ENCODE assay signal across 20 cellular contexts in genomic region chr21:26495283-26495849, GRCh38.
"Had no signal": no experiment of that assay in that cellular context is flagged by ENCODE, and none has a peak within 500 bp of the region (broad histone marks: within the 10 kb centered on the region; RNA-seq: fewer than 3 reads in every experiment).

No MANE protein-coding gene starts in this region.

- H3K36me3 Mint-ChIP-seq: memory B cell; naive thymus-derived CD4-positive, alpha-beta T cell; stimulated activated naive B cell treated with anti-CD40 and anti-IgM and Interleukin-4, amounts not matched to agents 10 μg/mL and 1 μg/mL and 100 μg/mL, for 72 hours had no signal

- H3K4me3 Mint-ChIP-seq: activated T-helper 17 cell treated with anti-CD3 and anti-CD28 coated beads, Interleukin-2, amount 50 U/mL, for 72 hours; memory B cell; naive thymus-derived CD4-positive, alpha-beta T cell; stimulated activated naive B cell treated with anti-CD40 and anti-IgM and Interleukin-4, amounts not matched to agents 10 μg/mL and 1 μg/mL and 100 μg/mL, for 72 hours had no signal

- H3K4me3 ChIP-seq: breast epithelium, esophagus squamous epithelium, left ventricle myocardium inferior, mucosa of descending colon, tibial nerve had no signal

- H3K27ac ChIP-seq: breast epithelium, esophagus squamous epithelium, left ventricle myocardium inferior, parathyroid adenoma, tibial nerve had no signal

- H3K27me3 ChIP-seq: breast epithelium, esophagus squamous epithelium, tibial nerve had no signal

- H3K27me3 Mint-ChIP-seq: stimulated activated naive B cell treated with anti-CD40 and anti-IgM and Interleukin-4, amounts not matched to agents 10 μg/mL and 1 μg/mL and 100 μg/mL, for 72 hours had no signal

- H3K9ac ChIP-seq: parathyroid adenoma had no signal

- H3K9me3 ChIP-seq: breast epithelium, esophagus squamous epithelium, mucosa of descending colon, tibial nerve had no signal

- H3K27ac Mint-ChIP-seq: activated T-helper 17 cell treated with anti-CD3 and anti-CD28 coated beads, Interleukin-2, amount 50 U/mL, for 72 hours; memory B cell; naive thymus-derived CD4-positive, alpha-beta T cell; stimulated activated naive B cell treated with anti-CD40 and anti-IgM and Interleukin-4, amounts not matched to agents 10 μg/mL and 1 μg/mL and 100 μg/mL, for 72 hours had no signal

- FAIRE-seq: endothelial cell of umbilical vein, kidney had no signal

- H3K4me1 Mint-ChIP-seq: activated T-helper 17 cell treated with anti-CD3 and anti-CD28 coated beads, Interleukin-2, amount 50 U/mL, for 72 hours; naive thymus-derived CD4-positive, alpha-beta T cell; stimulated activated naive B cell treated with anti-CD40 and anti-IgM and Interleukin-4, amounts not matched to agents 10 μg/mL and 1 μg/mL and 100 μg/mL, for 72 hours had no signal

- H3K36me3 ChIP-seq: breast epithelium, esophagus squamous epithelium, left ventricle myocardium inferior, tibial nerve had no signal

- H2AFZ ChIP-seq: parathyroid adenoma had no signal

- H3K79me2 ChIP-seq: parathyroid adenoma had no signal

- ATAC-seq: activated CD4-positive, CD25-positive, alpha-beta regulatory T cell treated with anti-CD3 and anti-CD28 coated beads, Interleukin-2, amount 50 U/mL, for 24 hours; activated T-helper 17 cell treated with anti-CD3 and anti-CD28 coated beads, Interleukin-2, amount 50 U/mL, for 72 hours; mucosa of descending colon; naive thymus-derived CD4-positive, alpha-beta T cell; stimulated activated naive B cell treated with anti-CD40 and anti-IgM and Interleukin-4, amounts not matched to agents 10 μg/mL and 1 μg/mL and 100 μg/mL, for 72 hours had no signal

- H3K4me1 ChIP-seq: breast epithelium, esophagus squamous epithelium, left ventricle myocardium inferior, parathyroid adenoma, tibial nerve had no signal

- DNase-seq: activated CD4-positive, alpha-beta T cell treated with anti-CD3 and anti-CD28 coated beads, Interleukin-2, amount 50 U/mL, for 4 hours; activated naive CD4-positive, alpha-beta T cell treated with Interleukin-2 at 50 U/mL for 16 hours; aorta; cerebellar nuclear complex; effector CD8-positive, alpha-beta T cell; esophagus squamous epithelium; hippocampal formation; kidney; left ventricle myocardium inferior; mucosa of descending colon; naive thymus-derived CD4-positive, alpha-beta T cell; stimulated activated CD4-positive, alpha-beta T cell treated with anti-CD3 and anti-CD28 coated beads, Interleukin-2, amount 100 ng/mL, for 48 hours; stimulated activated naive B cell treated with anti-CD40 and anti-IgM and Interleukin-4, amounts not matched to agents 10 μg/mL and 1 μg/mL and 100 μg/mL, for 72 hours had no signal
